9 cellular contexts compared by ENCODE assay signal in genomic region chr12:130444986-130445385, GRCh38.
"Had no signal": no experiment of that assay in that cellular context is flagged by ENCODE, and none has a peak within 500 bp of the region (broad histone marks: within the 10 kb centered on the region; RNA-seq: fewer than 3 reads in every experiment).

No MANE protein-coding gene starts in this region.

- DNase-seq: GM23248, GOT3, H7, HFFc6, IMR-90 had no signal

- H3K27ac ChIP-seq: GM23248, HL-60 had no signal

- H3K36me3 ChIP-seq: HAP-1 had no signal

- H3K9me3 ChIP-seq: HAP-1 had no signal

- H3K4me1 ChIP-seq: HAP-1 had no signal

- H2AFZ ChIP-seq: GM23248 had no signal

- H3K4me3 ChIP-seq: GM23248, HAP-1, K562 had no signal

- H3K27ac Mint-ChIP-seq: HFFc6 had no signal

- H3K4me3 Mint-ChIP-seq: HFFc6 had no signal

- ATAC-seq: HCT116, K562 had no signal

- FAIRE-seq: K562 had no signal

- H3K9ac ChIP-seq: GM23248 had no signal
